9 cellular contexts compared by ENCODE assay signal in genomic region chr7:138097064-138097741, GRCh38. TPM values are rescaled to one million over a fixed set of nuclear protein-coding genes. Genes with fewer than 3 reads are reported as not detected.
DNase-seq lines count a peak whose midpoint lies in the region; ATAC-seq and TF ChIP-seq lines count a peak whose summit lies in the region.
"Had no signal": no experiment of that assay in that cellular context is flagged by ENCODE, and none has a peak within 500 bp of the region (broad histone marks: within the 10 kb centered on the region; RNA-seq: fewer than 3 reads in every experiment).

No MANE protein-coding gene starts in this region.

- H3K4me3 ChIP-seq in Karpas-422 (ENCODE audit: low read length) (no peak overlapping the region), neural cell (ENCODE audit: low read length) (no peak overlapping the region), gastrocnemius medialis (no peak overlapping the region)

- peak; percentile 38 for DNase-seq in activated CD4-positive, alpha-beta T cell treated with anti-CD3 and anti-CD28 coated beads for 36 hours
- no peak for DNase-seq in activated CD4-positive, alpha-beta T cell treated with anti-CD3 and anti-CD28 coated beads for 1 hour
- DNase-seq in Karpas-422 (peak; percentile 58), T-helper 9 cell (no peak), gastrocnemius medialis (no peak)
- peak; percentile 17 for DNase-seq in activated CD4-positive, alpha-beta memory T cell treated with anti-CD3 and anti-CD28 coated beads, Interleukin-2, amount 10 ng/mL, durations not matched to agents 7 days and 5 days

- intact Hi-C loops in activated CD4-positive, alpha-beta T cell treated with anti-CD3 and anti-CD28 coated beads for 36 hours (cut with DNase I, micrococcal nuclease), result loop anchor here (2.0 to 5.0 kb wide), 2 partner anchors 640 to 642 kb away; no protein-coding TSS in a partner anchor
- intact Hi-C loops in gastrocnemius medialis (cut with DNase I; ENCODE audit: low total_unique reads), result no loop called here

- no peaks in the 10 kb centered on the region for H3K36me3 ChIP-seq in Karpas-422 (ENCODE audit: insufficient read depth, low read length)
- no peaks in the 10 kb centered on the region for H3K36me3 ChIP-seq in neural cell (ENCODE audit: insufficient read depth, low read length)
- no peaks in the 10 kb centered on the region for H3K36me3 ChIP-seq in gastrocnemius medialis

- H3K4me1 Mint-ChIP-seq in activated CD4-positive, alpha-beta T cell treated with anti-CD3 and anti-CD28 coated beads for 36 hours, result no peaks in the 10 kb centered on the region
- no peaks in the 10 kb centered on the region for H3K4me1 Mint-ChIP-seq in activated CD4-positive, alpha-beta memory T cell treated with anti-CD3 and anti-CD28 coated beads, Interleukin-2, amount 10 ng/mL, durations not matched to agents 7 days and 5 days

- peak; percentile 16 for ATAC-seq in activated CD4-positive, alpha-beta T cell treated with anti-CD3 and anti-CD28 coated beads for 36 hours
- ATAC-seq in gastrocnemius medialis, result no peak
- ATAC-seq in GM19397 (IDR thresholded peaks at IDR 0.05; ENCODE audit: unreplicated experiment), result no peak

- TF ChIP-seq POLR2A in gastrocnemius medialis (IDR thresholded peaks at IDR 0.05), result no peak

- H3K27me3 Mint-ChIP-seq in activated CD4-positive, alpha-beta T cell treated with anti-CD3 and anti-CD28 coated beads for 36 hours, result peaks cover 8% of the 10 kb centered on the region
- peaks cover 3% of the 10 kb centered on the region for H3K27me3 Mint-ChIP-seq in activated CD4-positive, alpha-beta memory T cell treated with anti-CD3 and anti-CD28 coated beads, Interleukin-2, amount 10 ng/mL, durations not matched to agents 7 days and 5 days

- H3K79me2 ChIP-seq in Karpas-422 (ENCODE audit: low read length) (no peaks in the 10 kb centered on the region), neural cell (replicated peaks; ENCODE audit: insufficient read depth, low read length) (no peaks in the 10 kb centered on the region)

- H3K9me2 ChIP-seq in Karpas-422 (replicated peaks; ENCODE audit: insufficient read depth, low read length) (no peaks in the 10 kb centered on the region), neural cell (ENCODE audit: insufficient read depth, low read length) (no peaks in the 10 kb centered on the region)

- H3K9me3 ChIP-seq in Karpas-422 (ENCODE audit: low read length) (no peaks in the 10 kb centered on the region), neural cell (ENCODE audit: low read length) (no peaks in the 10 kb centered on the region), gastrocnemius medialis (no peaks in the 10 kb centered on the region)

- POLR2A ChIA-PET in activated CD4-positive, alpha-beta T cell treated with anti-CD3 and anti-CD28 coated beads for 36 hours (lab: Charles Lee), result no interaction called here
- POLR2A ChIA-PET in activated CD4-positive, alpha-beta memory T cell treated with anti-CD3 and anti-CD28 coated beads, Interleukin-2, amount 10 ng/mL, durations not matched to agents 7 days and 5 days (lab: Charles Lee), result no interaction called here

- no peak for TF ChIP-seq RAD21 in neural cell (conservative IDR thresholded peaks at IDR 0.05)

- H3F3A ChIP-seq in neural cell (ENCODE audit: insufficient read depth, low read length, poor library complexity, severe bottlenecking), result no peaks in the 10 kb centered on the region

- CTCF ChIA-PET in activated CD4-positive, alpha-beta T cell treated with anti-CD3 and anti-CD28 coated beads for 36 hours (lab: Charles Lee), result no interaction called here
- CTCF ChIA-PET in activated CD4-positive, alpha-beta memory T cell treated with anti-CD3 and anti-CD28 coated beads, Interleukin-2, amount 10 ng/mL, durations not matched to agents 7 days and 5 days (lab: Charles Lee), result interaction anchor here (1.3 kb wide), 1 partner anchor 641 kb away, joined by 4 read pairs; no protein-coding TSS in a partner anchor

- no peaks in the 10 kb centered on the region for H3K9me3 Mint-ChIP-seq in activated CD4-positive, alpha-beta T cell treated with anti-CD3 and anti-CD28 coated beads for 36 hours (ENCODE audit: low read depth)
- no peaks in the 10 kb centered on the region for H3K9me3 Mint-ChIP-seq in activated CD4-positive, alpha-beta memory T cell treated with anti-CD3 and anti-CD28 coated beads, Interleukin-2, amount 10 ng/mL, durations not matched to agents 7 days and 5 days

- in situ Hi-C loops in gastrocnemius medialis (cut with MboI; ENCODE audit: low sequenced_read_pairs in 4 of 4), result no loop called here

- no peak overlapping the region for H3K4me2 ChIP-seq in Karpas-422 (ENCODE audit: low read depth, low read length, poor library complexity, severe bottlenecking)
- no peak overlapping the region for H3K4me2 ChIP-seq in neural cell (ENCODE audit: low read length)

- H2AFZ ChIP-seq in Karpas-422 (ENCODE audit: low read length) (no peak overlapping the region), neural cell (ENCODE audit: low read depth, low read length) (no peak overlapping the region)

- TF ChIP-seq CTCF in neural cell (IDR thresholded peaks at IDR 0.05; ENCODE audit: poor library complexity, severe bottlenecking) (peak; percentile 21), gastrocnemius medialis (IDR thresholded peaks at IDR 0.05 in 4 of 5, conservative IDR thresholded peaks at IDR 0.05 in 1 of 5) (no peak)

- H4K20me1 ChIP-seq in Karpas-422 (ENCODE audit: insufficient read depth, low read depth, low read length) (no peaks in the 10 kb centered on the region), neural cell (ENCODE audit: insufficient read depth) (no peaks in the 10 kb centered on the region)

- H3K27ac Mint-ChIP-seq in activated CD4-positive, alpha-beta T cell treated with anti-CD3 and anti-CD28 coated beads for 36 hours, result no peak overlapping the region
- no peak overlapping the region for H3K27ac Mint-ChIP-seq in activated CD4-positive, alpha-beta memory T cell treated with anti-CD3 and anti-CD28 coated beads, Interleukin-2, amount 10 ng/mL, durations not matched to agents 7 days and 5 days

- TF ChIP-seq EP300 in neural cell (conservative IDR thresholded peaks at IDR 0.05; ENCODE audit: poor library complexity, severe bottlenecking), result no peak

- no peak overlapping the region for H3K9ac ChIP-seq in Karpas-422 (ENCODE audit: low read length)
- no peak overlapping the region for H3K9ac ChIP-seq in neural cell (ENCODE audit: low read length)

- no peaks in the 10 kb centered on the region for H3K36me3 Mint-ChIP-seq in activated CD4-positive, alpha-beta T cell treated with anti-CD3 and anti-CD28 coated beads for 36 hours (ENCODE audit: low read depth)
- no peaks in the 10 kb centered on the region for H3K36me3 Mint-ChIP-seq in activated CD4-positive, alpha-beta memory T cell treated with anti-CD3 and anti-CD28 coated beads, Interleukin-2, amount 10 ng/mL, durations not matched to agents 7 days and 5 days (ENCODE audit: low read depth)

- H3K27ac ChIP-seq in Karpas-422 (ENCODE audit: low read length) (no peak overlapping the region), neural cell (ENCODE audit: low read length) (no peak overlapping the region), gastrocnemius medialis (no peak overlapping the region)

- no peak overlapping the region for H3K4me3 Mint-ChIP-seq in activated CD4-positive, alpha-beta T cell treated with anti-CD3 and anti-CD28 coated beads for 36 hours
- H3K4me3 Mint-ChIP-seq in activated CD4-positive, alpha-beta memory T cell treated with anti-CD3 and anti-CD28 coated beads, Interleukin-2, amount 10 ng/mL, durations not matched to agents 7 days and 5 days, result no peak overlapping the region

- H3K27me3 ChIP-seq in Karpas-422 (ENCODE audit: low read length) (no peaks in the 10 kb centered on the region), neural cell (ENCODE audit: insufficient read depth, low read depth, low read length) (no peaks in the 10 kb centered on the region), gastrocnemius medialis (no peaks in the 10 kb centered on the region)

- H3K4me1 ChIP-seq in Karpas-422 (ENCODE audit: low read length) (no peaks in the 10 kb centered on the region), gastrocnemius medialis (no peaks in the 10 kb centered on the region)

TF ChIP-seq in neural cell, 6 proteins besides CTCF, POLR2A, EP300 and RAD21:
- TF ChIP-seq SMC3 (conservative IDR thresholded peaks at IDR 0.05; ENCODE audit: poor library complexity), result peak; percentile 14
- TF ChIP-seq EZH2 (IDR thresholded peaks at IDR 0.05; ENCODE audit: borderline replicate concordance, insufficient read depth, low read length, poor library complexity, severe bottlenecking), result no peak
- no peak for TF ChIP-seq MXI1 (conservative IDR thresholded peaks at IDR 0.05; ENCODE audit: poor library complexity, severe bottlenecking)
TF ChIP-seq in neural cell: peak in this region for 1.

RNA-seq across cellular contexts. Expression of gene AKR1D1, which starts 20.9 kb away (rescaled TPM):
- not detected for total RNA-seq in activated CD4-positive, alpha-beta T cell treated with anti-CD3 and anti-CD28 coated beads for 36 hours
- not detected in 2 replicates for total RNA-seq in Karpas-422 (2014; rRNA removed; shearing (Covaris generic); ENCODE audit: low replicate concordance)
- total RNA-seq in activated CD4-positive, alpha-beta memory T cell treated with anti-CD3 and anti-CD28 coated beads, Interleukin-2, amount 10 ng/mL, durations not matched to agents 7 days and 5 days, result not detected
- not detected in 2 replicates for polyA plus RNA-seq in neural cell
- not detected in 2 replicates for polyA minus RNA-seq in neural cell
- under 1 TPM in 1 of 4 donors, not detected in 3; 0.20 TPM for total RNA-seq in gastrocnemius medialis
- total RNA-seq: Daoy had no signal

Comparison
In these comparisons a context has a peak if more than half of its experiments do, and no peak if none do; other contexts are left out.
1. DNase-seq: peak in activated CD4-positive, alpha-beta T cell treated with anti-CD3 and anti-CD28 coated beads for 36 hours (single experiment), Karpas-422 (single experiment) and activated CD4-positive, alpha-beta memory T cell treated with anti-CD3 and anti-CD28 coated beads, Interleukin-2, amount 10 ng/mL, durations not matched to agents 7 days and 5 days (single experiment); none in activated CD4-positive, alpha-beta T cell treated with anti-CD3 and anti-CD28 coated beads for 1 hour (single experiment), T-helper 9 cell (single experiment) and gastrocnemius medialis (0 of 2).